ENCODE assay signal across 15 cellular contexts in the genomic region with DNA sequence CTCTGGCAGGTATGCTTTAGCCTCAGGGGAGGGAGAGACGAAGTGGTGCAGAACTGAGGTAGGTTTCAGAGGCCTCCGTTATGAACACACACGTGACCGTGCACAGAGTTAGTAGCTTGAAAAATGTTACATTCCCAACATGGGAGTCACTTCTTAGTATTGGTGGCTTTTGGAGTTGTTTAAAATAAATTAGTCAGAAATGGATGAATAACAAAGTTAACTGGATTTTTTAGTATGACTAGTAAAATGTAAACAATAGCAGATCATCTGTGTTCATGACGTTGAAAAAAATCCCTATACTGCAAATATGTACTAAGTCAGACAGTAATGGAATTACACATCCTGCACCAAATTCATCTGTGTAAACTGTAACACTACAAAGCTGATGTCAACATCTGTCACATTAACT.
DNase-seq lines count a peak whose midpoint lies in the region; ATAC-seq, FAIRE-seq and TF ChIP-seq lines count a peak whose summit lies in the region.
"Had no signal": no experiment of that assay in that cellular context is flagged by ENCODE, and none has a peak within 500 bp of the region (broad histone marks: within the 10 kb centered on the region; RNA-seq: fewer than 3 reads in every experiment).

No MANE protein-coding gene starts in this region.

- POLR2A ChIA-PET in AG04449 (lab: Yijun Ruan, JAX) = no interaction called here
- POLR2A ChIA-PET in IMR-90 (lab: Charles Lee; ENCODE audit: unreplicated experiment) = no interaction called here

- in situ Hi-C loops in IMR-90 (cut with MboI; ENCODE audit: low sequenced_read_pairs) = no loop called here

- TF ChIP-seq POLR2A in IMR-90 (IDR thresholded peaks at IDR 0.05; ENCODE audit: low read depth, low read length) (no peak), H54 (IDR thresholded peaks at IDR 0.05; ENCODE audit: low read depth, low read length) (no peak), uterus (IDR thresholded peaks at IDR 0.05) (no peak)

- intact Hi-C loops in IMR-90 (cut with micrococcal nuclease) (no loop called here), uterus (cut with DNase I; ENCODE audit: low total_unique reads) (no loop called here)

- peak overlapping the region; percentile 59 for H3K56ac ChIP-seq in IMR-90 (ENCODE audit: extremely low read depth, insufficient read depth, low read length)

- no peak overlapping the region for H3K23ac ChIP-seq in IMR-90 (ENCODE audit: low read depth, low read length)

- H3K79me1 ChIP-seq in IMR-90 (ENCODE audit: low read depth in 1 of 2, low read length in 2 of 2) = no peaks in the 10 kb centered on the region

- H2BK15ac ChIP-seq in IMR-90 (ENCODE audit: low read depth, low read length) = 0 out of 3 replicates have a peak overlapping the region, but pooled peaks have one; percentile 81

- peak overlapping the region; percentile 36; the same call in 1 of the 2 replicates for H3K18ac ChIP-seq in IMR-90 (ENCODE audit: low read depth, low read length)

- H2BK120ac ChIP-seq in IMR-90 (ENCODE audit: low read depth, low read length) = peak overlapping the region; percentile 91

- H3K14ac ChIP-seq in IMR-90 (replicated peaks; ENCODE audit: low read depth, low read length) = no peak overlapping the region

- DNase-seq in AG04449 (ENCODE audit: low read depth, low spot score) = peak; percentile 57
- peak; percentile 95 for DNase-seq in IMR-90
- DNase-seq in choroid plexus epithelial cell (ENCODE audit: low read depth) = peak; percentile 10
- DNase-seq in iris pigment epithelial cell (ENCODE audit: low read depth) = peak; percentile 8
- no peak for DNase-seq in H54 (ENCODE audit: insufficient read length, low spot score)
- no peak for DNase-seq in uterus
- DNase-seq in DMS114 treated with DMSO at 0.1 percent for 48 hours (lab: John Stamatoyannopoulos, UW; ENCODE audit: unreplicated experiment) = no peak
- DNase-seq: activated naive CD4-positive, alpha-beta T cell; endodermal cell; NCI-H69; Peyer's patch had no signal

- dilution Hi-C loops in IMR-90 (cut with HindIII; ENCODE audit: low sequenced_read_pairs, unreplicated experiment) = no loop called here

- peak overlapping the region; percentile 87; the same call in 1 of the 2 replicates for H2BK20ac ChIP-seq in IMR-90 (ENCODE audit: low read depth, low read length)

- FAIRE-seq in H54 (lab: Jason Lieb, UNC) = no peak
- FAIRE-seq: D721Med had no signal

- peak overlapping the region; percentile 17 for H3K4me2 ChIP-seq in IMR-90 (ENCODE audit: low read depth, low read length)

- no peak for TF ChIP-seq RAD21 in IMR-90 (IDR thresholded peaks at IDR 0.05; ENCODE audit: low read length)

- H2AK5ac ChIP-seq in IMR-90 (ENCODE audit: low read depth, low read length) = no peak overlapping the region

- peak overlapping the region; percentile 93; the same call in 1 of the 2 replicates for H3K4ac ChIP-seq in IMR-90 (ENCODE audit: low read depth, low read length)

- no peak overlapping the region for H2AK9ac ChIP-seq in IMR-90 (replicated peaks; ENCODE audit: low read depth, low read length, poor library complexity)

- peak overlapping the region; percentile 97 for H2BK5ac ChIP-seq in IMR-90 (ENCODE audit: low read depth, low read length, poor library complexity, severe bottlenecking)

- H3K27me3 ChIP-seq in IMR-90 (ENCODE audit: control insufficient read depth, insufficient read depth, low read length) (no peaks in the 10 kb centered on the region), uterus (no peaks in the 10 kb centered on the region)
- H3K27me3 ChIP-seq: Peyer's patch had no signal

- H3K36me3 ChIP-seq in IMR-90 (ENCODE audit: control insufficient read depth, insufficient read depth, low read length) (no peaks in the 10 kb centered on the region), uterus (no peaks in the 10 kb centered on the region)
- H3K36me3 ChIP-seq: Peyer's patch had no signal

- H3K27ac ChIP-seq in IMR-90 (ENCODE audit: insufficient read depth, low read length) (peak overlapping the region; percentile 91; the same call in 1 of the 2 replicates), uterus (no peak overlapping the region)
- H3K27ac ChIP-seq: Peyer's patch had no signal

- H4K20me1 ChIP-seq in IMR-90 (ENCODE audit: insufficient read depth, low read length) = peaks cover 7% of the 10 kb centered on the region

- CTCF ChIA-PET in AG04449 (lab: Yijun Ruan, JAX) = interaction anchor here (0.8 to 1.1 kb wide), 2 partner anchors 9 to 14 kb away, joined by 3 to 4 read pairs; no protein-coding TSS in a partner anchor
- CTCF ChIA-PET in IMR-90 (lab: Yijun Ruan, JAX) = interaction anchor here (1.1 kb wide), 1 partner anchor 34 kb away, joined by 3 read pairs; no protein-coding TSS in a partner anchor

- H4K91ac ChIP-seq in IMR-90 (ENCODE audit: insufficient read depth, low read depth, low read length) = no peak overlapping the region

- no peak overlapping the region for H3K4me3 ChIP-seq in AG04449 (ENCODE audit: low read depth, low read length)
- H3K4me3 ChIP-seq in IMR-90 (ENCODE audit: insufficient read depth, low read depth, low read length) = no peak overlapping the region
- no peak overlapping the region for H3K4me3 ChIP-seq in choroid plexus epithelial cell (ENCODE audit: low read depth, low read length)
- H3K4me3 ChIP-seq in uterus = no peak overlapping the region
- H3K4me3 ChIP-seq: Peyer's patch had no signal

- ATAC-seq in IMR-90 (ENCODE audit: low read depth) = peak; percentile 89
- ATAC-seq in HG03097 (IDR thresholded peaks at IDR 0.05; ENCODE audit: low FRiP score, unreplicated experiment) = no peak
- ATAC-seq: activated CD4-positive, CD25-positive, alpha-beta regulatory T cell treated with anti-CD3 and anti-CD28 coated beads, Interleukin-2, amount 50 U/mL, for 24 hours; natural killer cell treated with Interleukin-12 subunit alpha and Interleukin-12 subunit beta and Interleukin-15 and Interleukin-18, amount 100 ng/mL, for 72 hours had no signal

- peak overlapping the region in 1 of 2 experiments; percentile 67; a peak in 2 of 4 replicates for H4K8ac ChIP-seq in IMR-90 (ENCODE audit: low read depth in 2 of 2, low read length in 2 of 2)

- H3K9ac ChIP-seq in IMR-90 (ENCODE audit: low read depth, low read length) = no peak overlapping the region

- no CpG with 5 or more reads among the region's 5 CpGs for WGBS in IMR-90 (ENCODE audit: extremely low coverage in 2 of 2, insufficient read length in 1 of 2), 2 experiments

- peaks cover 13% of the 10 kb centered on the region for H3K9me1 ChIP-seq in IMR-90 (ENCODE audit: insufficient read depth, low read length)

- no peak overlapping the region for H4K5ac ChIP-seq in IMR-90 (ENCODE audit: low read depth, low read length)

- H3K9me3 ChIP-seq in IMR-90 (ENCODE audit: control insufficient read depth, insufficient read depth, low read length) = no peaks in the 10 kb centered on the region
- H3K9me3 ChIP-seq in uterus = no peaks in the 10 kb centered on the region
- H3K9me3 ChIP-seq: Peyer's patch had no signal

- TF ChIP-seq CTCF in AG04449 (IDR thresholded peaks at IDR 0.05; ENCODE audit: insufficient read depth, low read length, missing control alignments) (no peak), IMR-90 (conservative IDR thresholded peaks at IDR 0.05; ENCODE audit: low read depth, low read length) (no peak), choroid plexus epithelial cell (conservative IDR thresholded peaks at IDR 0.05; ENCODE audit: low read depth, low read length) (no peak), uterus (IDR thresholded peaks at IDR 0.05) (no peak)

- no peak overlapping the region for H2AFZ ChIP-seq in IMR-90 (replicated peaks; ENCODE audit: low read length, poor library complexity)

- BruUV-seq in IMR-90 (replicated peaks; lab: Mats Ljungman, UMichigan) = no TSS peak

- H3K4me1 ChIP-seq in IMR-90 (ENCODE audit: control insufficient read depth, insufficient read depth, low read length) (peaks cover 18% of the 10 kb centered on the region), uterus (no peaks in the 10 kb centered on the region)
- H3K4me1 ChIP-seq: Peyer's patch had no signal

TF ChIP-seq in IMR-90, 13 proteins besides CTCF, POLR2A, EP300 and RAD21:
- TF ChIP-seq SMC3 (IDR thresholded peaks at IDR 0.05; ENCODE audit: low read depth, low read length) = no peak
- TF ChIP-seq, protein P1, sequence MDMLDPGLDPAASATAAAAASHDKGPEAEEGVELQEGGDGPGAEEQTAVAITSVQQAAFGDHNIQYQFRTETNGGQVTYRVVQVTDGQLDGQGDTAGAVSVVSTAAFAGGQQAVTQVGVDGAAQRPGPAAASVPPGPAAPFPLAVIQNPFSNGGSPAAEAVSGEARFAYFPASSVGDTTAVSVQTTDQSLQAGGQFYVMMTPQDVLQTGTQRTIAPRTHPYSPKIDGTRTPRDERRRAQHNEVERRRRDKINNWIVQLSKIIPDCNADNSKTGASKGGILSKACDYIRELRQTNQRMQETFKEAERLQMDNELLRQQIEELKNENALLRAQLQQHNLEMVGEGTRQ (IDR thresholded peaks at IDR 0.05; ENCODE audit: low read depth, low read length) = peak; percentile 92
- 0 out of 2 replicates have a peak, but pooled peaks have one; percentile 49 for TF ChIP-seq CHD1 (IDR thresholded peaks at IDR 0.05; ENCODE audit: low read depth, low read length)
- TF ChIP-seq BHLHE40 (IDR thresholded peaks at IDR 0.05; ENCODE audit: low read depth, low read length) = peak; percentile 86
- no peak for TF ChIP-seq NFE2L2 (IDR thresholded peaks at IDR 0.05; ENCODE audit: low read depth, low read length)
- TF ChIP-seq MAZ (IDR thresholded peaks at IDR 0.05; ENCODE audit: borderline replicate concordance, low read depth, low read length) = no peak
- peak; percentile 71 for TF ChIP-seq MAFK (IDR thresholded peaks at IDR 0.05; ENCODE audit: low read depth, low read length)
- TF ChIP-seq CEBPB (IDR thresholded peaks at IDR 0.05; ENCODE audit: low read depth, low read length) = peak; percentile 56; the same call in 1 of the 2 replicates
- TF ChIP-seq FOS (IDR thresholded peaks at IDR 0.05; ENCODE audit: low read depth, low read length) = peak; percentile 48
- TF ChIP-seq MXI1 (IDR thresholded peaks at IDR 0.05; ENCODE audit: borderline replicate concordance, low read depth, low read length) = no peak
- TF ChIP-seq RCOR1 (IDR thresholded peaks at IDR 0.05; ENCODE audit: insufficient replicate concordance, low read length) = peak; percentile 41
TF ChIP-seq in IMR-90: peak in this region for 7.

Comparison
In these comparisons a context has a peak if more than half of its experiments do, and no peak if none do; other contexts are left out.
1. DNase-seq: peak in AG04449 (single experiment), IMR-90 (single experiment), choroid plexus epithelial cell (single experiment) and iris pigment epithelial cell (single experiment); none in H54 (single experiment), uterus (0 of 2) and DMS114 treated with DMSO at 0.1 percent for 48 hours (single experiment).